ENCODE assay signal across 1 cellular context in the genomic region with DNA sequence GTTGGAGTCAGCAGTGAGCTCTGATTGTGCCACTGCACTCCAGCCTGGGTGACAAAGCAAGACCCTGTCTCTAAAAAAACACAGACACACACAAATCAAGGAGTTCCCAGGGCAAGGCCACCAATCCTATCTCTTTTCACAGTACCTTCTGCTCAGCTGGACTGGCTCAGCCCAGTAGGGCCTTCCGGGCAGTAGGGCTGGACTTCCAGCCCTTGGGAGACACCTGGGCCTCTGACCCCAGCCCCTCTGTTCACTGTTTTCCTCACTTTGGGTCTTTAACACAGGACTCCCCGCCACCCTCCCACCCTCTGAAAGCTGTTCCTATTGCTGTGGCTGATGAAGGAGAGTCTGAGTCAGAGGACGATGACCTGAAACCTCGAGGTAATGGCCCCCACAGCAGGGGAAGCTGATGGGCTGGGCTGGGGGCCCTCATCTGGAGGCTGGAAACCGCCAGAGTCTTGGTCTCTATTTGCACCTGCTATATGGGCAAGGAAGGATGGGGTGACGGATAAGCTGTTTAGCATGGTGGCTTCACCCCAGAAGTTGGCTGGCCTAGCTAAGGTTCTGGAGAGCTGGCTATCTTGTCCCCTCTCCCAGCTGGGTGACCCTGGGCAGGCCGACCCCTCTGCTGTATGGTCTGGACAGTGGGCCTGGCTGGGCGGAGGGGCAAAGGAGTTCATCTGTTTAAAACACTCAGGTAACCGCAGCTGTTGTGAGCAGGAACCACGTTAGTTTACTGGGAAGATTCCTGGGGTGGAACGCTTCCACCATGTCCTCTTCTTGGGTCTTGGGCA.
TF ChIP-seq lines count a peak whose summit lies in the region.

No MANE protein-coding gene starts in this region.

TF ChIP-seq in GM12891, 5 proteins besides CTCF, POLR2A, EP300 and RAD21:
- no peak for TF ChIP-seq POLR2AphosphoS5 (IDR thresholded peaks at IDR 0.05; ENCODE audit: low read depth, low read length)
- TF ChIP-seq PAX5 (IDR thresholded peaks at IDR 0.05; ENCODE audit: insufficient read depth, low read length, severe bottlenecking): no peak
- no peak for TF ChIP-seq POU2F2 (IDR thresholded peaks at IDR 0.05; ENCODE audit: low read depth, low read length)
- no peak for TF ChIP-seq TAF1 (IDR thresholded peaks at IDR 0.05; ENCODE audit: low read depth, low read length)
- no peak for TF ChIP-seq SPI1 (IDR thresholded peaks at IDR 0.05; ENCODE audit: low read depth, low read length)
